ENCODE assay signal across 35 cellular contexts in the genomic region with DNA sequence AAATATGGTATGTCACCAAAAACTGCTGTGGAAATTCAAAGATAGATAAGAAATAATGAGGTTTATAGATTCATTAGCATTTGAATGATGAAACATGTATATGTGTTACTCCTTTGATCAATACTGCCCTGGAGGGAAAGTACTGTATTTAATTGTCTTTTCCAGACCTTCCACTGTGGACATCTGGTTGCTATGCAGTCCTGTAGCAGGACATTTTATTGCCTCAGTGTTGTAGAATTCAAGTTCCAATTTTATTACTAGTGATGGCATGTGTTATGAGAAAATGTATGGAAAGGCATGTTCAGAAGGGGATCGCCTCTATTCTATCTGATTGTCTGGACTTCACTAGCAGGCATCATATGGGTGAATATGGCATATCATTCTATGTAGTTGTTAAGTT.
A peak's percentile ranks its signal among the peaks of the same experiment; 100 is the strongest.
DNase-seq lines count a peak whose midpoint lies in the region; ATAC-seq and TF ChIP-seq lines count a peak whose summit lies in the region.
"Had no signal": no experiment of that assay in that cellular context is flagged by ENCODE, and none has a peak within 500 bp of the region (broad histone marks: within the 10 kb centered on the region; RNA-seq: fewer than 3 reads in every experiment).

No MANE protein-coding gene starts in this region.

- DNase-seq in NCI-H526 (lab: John Stamatoyannopoulos, UW) (peak; percentile 65 to 67), NCI-H526 treated with DMSO at 0.1 percent for 48 hours (lab: John Stamatoyannopoulos, UW) (peak; percentile 82), SK-N-SH (peak; percentile 27), coronary artery (ENCODE audit: low spot score) (no peak), left ventricle myocardium superior (no peak)
- DNase-seq in activated T-helper 1 cell treated with anti-CD3 and anti-CD28 coated beads, Interleukin-12 subunit alpha, Interleukin-12 subunit beta, Interleukin-2, Interleukin-4 antibody, amounts not matched to agents 30 ng/mL and 10 ng/mL and 1 ng/mL, durations not matched to agents 14 hours and 24 hours and 36 hours (ENCODE audit: low spot score), result no peak
- DNase-seq: 8988T; ACHN; AML-193; BE2C; C1 segment of cervical spinal cord; Caco-2; Calu3; CD4-positive, alpha-beta memory T cell; CD4-positive, alpha-beta T cell; CD4-positive, CD25-positive, alpha-beta regulatory T cell; CD8-positive, alpha-beta memory T cell; CD8-positive, alpha-beta T cell; COR-L47; DMS 273 treated with DMSO at 0.1 percent for 48 hours; DMS153; DMS53; DMS79; DMS79 treated with DMSO at 0.1 percent for 48 hours; DND-41; EL had no signal

- TF ChIP-seq EP300 in SK-N-SH (IDR thresholded peaks at IDR 0.05; ENCODE audit: borderline replicate concordance in 1 of 2, low read depth in 1 of 2, low read length in 1 of 2), result peak in 1 of 2 experiments; percentile 64; a peak in 1 of 4 replicates

- H3K4me2 ChIP-seq in SK-N-SH, result no peak overlapping the region
- H3K4me2 ChIP-seq: A549; BLaER1; BLaER1 treated with 17β-estradiol and CSF1 and Interleukin-3, amounts not matched to agents 10 nM and 100 nM had no signal

- no peak overlapping the region for H2AFZ ChIP-seq in SK-N-SH (ENCODE audit: low read depth)

- no peaks in the 10 kb centered on the region for H3K9me3 ChIP-seq in SK-N-SH
- H3K9me3 ChIP-seq: A549; BE2C; BLaER1; BLaER1 treated with 17β-estradiol and CSF1 and Interleukin-3, amounts not matched to agents 10 nM and 100 nM; Caco-2 had no signal

- TF ChIP-seq CTCF in SK-N-SH (IDR thresholded peaks at IDR 0.05), result no peak
- TF ChIP-seq CTCF in coronary artery (IDR thresholded peaks at IDR 0.05), result no peak

- H3K4me3 Mint-ChIP-seq in activated T-helper 1 cell treated with anti-CD3 and anti-CD28 coated beads, Interleukin-12 subunit alpha, Interleukin-12 subunit beta, Interleukin-2, Interleukin-4 antibody, amounts not matched to agents 30 ng/mL and 10 ng/mL and 1 ng/mL, durations not matched to agents 14 hours and 24 hours and 36 hours, result no peak overlapping the region
- H3K4me3 Mint-ChIP-seq: B cell; CD14-positive monocyte; CD4-positive, alpha-beta memory T cell; CD4-positive, alpha-beta T cell; CD4-positive, CD25-positive, alpha-beta regulatory T cell; CD8-positive, alpha-beta memory T cell; CD8-positive, alpha-beta T cell had no signal

- no peaks in the 10 kb centered on the region; a peak in 1 of 4 replicates for H3K4me1 ChIP-seq in SK-N-SH (ENCODE audit: control insufficient read depth in 1 of 2, insufficient read depth in 2 of 2, low read depth in 1 of 2, low read length in 1 of 2)
- H3K4me1 ChIP-seq: A549; BLaER1; BLaER1 treated with 17β-estradiol and CSF1 and Interleukin-3, amounts not matched to agents 10 nM and 100 nM; Caco-2 had no signal

- no peak overlapping the region for H3K27ac Mint-ChIP-seq in activated T-helper 1 cell treated with anti-CD3 and anti-CD28 coated beads, Interleukin-12 subunit alpha, Interleukin-12 subunit beta, Interleukin-2, Interleukin-4 antibody, amounts not matched to agents 30 ng/mL and 10 ng/mL and 1 ng/mL, durations not matched to agents 14 hours and 24 hours and 36 hours
- H3K27ac Mint-ChIP-seq: B cell; CD14-positive monocyte; CD4-positive, alpha-beta memory T cell; CD4-positive, alpha-beta T cell; CD4-positive, CD25-positive, alpha-beta regulatory T cell; CD8-positive, alpha-beta memory T cell; CD8-positive, alpha-beta T cell had no signal

- no peak; the same call in 1 of the 2 replicates for TF ChIP-seq RAD21 in SK-N-SH (IDR thresholded peaks at IDR 0.05; ENCODE audit: low read length)

- H3K27me3 Mint-ChIP-seq in activated T-helper 1 cell treated with anti-CD3 and anti-CD28 coated beads, Interleukin-12 subunit alpha, Interleukin-12 subunit beta, Interleukin-2, Interleukin-4 antibody, amounts not matched to agents 30 ng/mL and 10 ng/mL and 1 ng/mL, durations not matched to agents 14 hours and 24 hours and 36 hours (ENCODE audit: insufficient read depth), result no peaks in the 10 kb centered on the region
- H3K27me3 Mint-ChIP-seq: B cell; CD4-positive, alpha-beta memory T cell; CD4-positive, CD25-positive, alpha-beta regulatory T cell; CD8-positive, alpha-beta memory T cell had no signal

- H3K9me2 ChIP-seq in SK-N-SH, result no peaks in the 10 kb centered on the region

- H3K79me2 ChIP-seq in SK-N-SH (ENCODE audit: insufficient read depth), result no peaks in the 10 kb centered on the region

- H3K4me3 ChIP-seq in SK-N-SH (ENCODE audit: low read depth in 2 of 2, low read length in 1 of 2), result no peak overlapping the region
- no peak overlapping the region for H3K4me3 ChIP-seq in coronary artery
- H3K4me3 ChIP-seq: A549; BLaER1; BLaER1 treated with 17β-estradiol and CSF1 and Interleukin-3, amounts not matched to agents 10 nM and 100 nM had no signal

- no peak for ATAC-seq in SK-N-SH treated with all-trans-retinoic acid at 6 μM for 48 hours
- ATAC-seq in GM21526 (IDR thresholded peaks at IDR 0.05; ENCODE audit: low FRiP score, unreplicated experiment), result no peak
- no peak for ATAC-seq in left ventricle myocardium superior
- ATAC-seq: A549; CD8-positive, alpha-beta T cell had no signal

- intact Hi-C loops in activated T-helper 1 cell treated with anti-CD3 and anti-CD28 coated beads, Interleukin-12 subunit alpha, Interleukin-12 subunit beta, Interleukin-2, Interleukin-4 antibody, amounts not matched to agents 30 ng/mL and 10 ng/mL and 1 ng/mL, durations not matched to agents 14 hours and 24 hours and 36 hours (cut with micrococcal nuclease), result no loop called here
- intact Hi-C loops in left ventricle myocardium superior (cut with micrococcal nuclease), result no loop called here

- no peak overlapping the region for H3K27ac ChIP-seq in SK-N-SH (ENCODE audit: low read depth in 2 of 2, low read length in 1 of 2)
- no peak overlapping the region for H3K27ac ChIP-seq in coronary artery
- H3K27ac ChIP-seq: 22Rv1; A549; BLaER1; BLaER1 treated with 17β-estradiol and CSF1 and Interleukin-3, amounts not matched to agents 10 nM and 100 nM; C4-2B had no signal

- H3K36me3 Mint-ChIP-seq in activated T-helper 1 cell treated with anti-CD3 and anti-CD28 coated beads, Interleukin-12 subunit alpha, Interleukin-12 subunit beta, Interleukin-2, Interleukin-4 antibody, amounts not matched to agents 30 ng/mL and 10 ng/mL and 1 ng/mL, durations not matched to agents 14 hours and 24 hours and 36 hours (ENCODE audit: low read depth), result no peaks in the 10 kb centered on the region
- H3K36me3 Mint-ChIP-seq: CD14-positive monocyte; CD4-positive, alpha-beta memory T cell; CD4-positive, CD25-positive, alpha-beta regulatory T cell; CD8-positive, alpha-beta memory T cell; CD8-positive, alpha-beta T cell had no signal

- H3K9ac ChIP-seq in SK-N-SH, result no peak overlapping the region
- H3K9ac ChIP-seq: BLaER1; BLaER1 treated with 17β-estradiol and CSF1 and Interleukin-3, amounts not matched to agents 10 nM and 100 nM had no signal

- no peaks in the 10 kb centered on the region for H3K4me1 Mint-ChIP-seq in activated T-helper 1 cell treated with anti-CD3 and anti-CD28 coated beads, Interleukin-12 subunit alpha, Interleukin-12 subunit beta, Interleukin-2, Interleukin-4 antibody, amounts not matched to agents 30 ng/mL and 10 ng/mL and 1 ng/mL, durations not matched to agents 14 hours and 24 hours and 36 hours (ENCODE audit: low read depth)
- H3K4me1 Mint-ChIP-seq: B cell; CD4-positive, alpha-beta memory T cell; CD4-positive, CD25-positive, alpha-beta regulatory T cell; CD8-positive, alpha-beta memory T cell had no signal

- no peaks in the 10 kb centered on the region for H3K9me3 Mint-ChIP-seq in activated T-helper 1 cell treated with anti-CD3 and anti-CD28 coated beads, Interleukin-12 subunit alpha, Interleukin-12 subunit beta, Interleukin-2, Interleukin-4 antibody, amounts not matched to agents 30 ng/mL and 10 ng/mL and 1 ng/mL, durations not matched to agents 14 hours and 24 hours and 36 hours
- H3K9me3 Mint-ChIP-seq: CD4-positive, alpha-beta T cell had no signal

- POLR2A ChIA-PET in SK-N-SH (lab: Yijun Ruan, JAX), result no interaction called here

- no peaks in the 10 kb centered on the region for H3K27me3 ChIP-seq in SK-N-SH (ENCODE audit: insufficient read depth)
- H3K27me3 ChIP-seq: BE2C; BLaER1; BLaER1 treated with 17β-estradiol and CSF1 and Interleukin-3, amounts not matched to agents 10 nM and 100 nM had no signal

- CTCF ChIA-PET in SK-N-SH (lab: Yijun Ruan, JAX), result interaction anchor here (1.2 kb wide), 1 partner anchor 28 kb away, joined by 3 read pairs; no protein-coding TSS in a partner anchor

- WGBS in SK-N-SH (ENCODE audit: low lambda C conversion rate), result 33% methylated on average over 1 of the region's 1 CpG

- no peaks in the 10 kb centered on the region for H3K36me3 ChIP-seq in SK-N-SH (replicated peaks in 1 of 2; ENCODE audit: control insufficient read depth in 1 of 2, insufficient read depth in 2 of 2, low read length in 1 of 2)
- H3K36me3 ChIP-seq: BE2C; BLaER1; BLaER1 treated with 17β-estradiol and CSF1 and Interleukin-3, amounts not matched to agents 10 nM and 100 nM had no signal

- no peaks in the 10 kb centered on the region for H3F3A ChIP-seq in SK-N-SH (replicated peaks; ENCODE audit: insufficient read depth)

- no peaks in the 10 kb centered on the region for H4K20me1 ChIP-seq in SK-N-SH (ENCODE audit: insufficient read depth)
- H4K20me1 ChIP-seq: BLaER1; BLaER1 treated with 17β-estradiol and CSF1 and Interleukin-3, amounts not matched to agents 10 nM and 100 nM had no signal

TF ChIP-seq in SK-N-SH, 30 proteins besides CTCF, POLR2A, EP300 and RAD21 (continues in another document):
- no peak for TF ChIP-seq EZH2phosphoT487 (IDR thresholded peaks at IDR 0.05; ENCODE audit: borderline replicate concordance, low read depth)
- peak; percentile 82; the same call in 1 of the 2 replicates for TF ChIP-seq RCOR1 (IDR thresholded peaks at IDR 0.05; ENCODE audit: low read length)
- TF ChIP-seq TCF12 (IDR thresholded peaks at IDR 0.05), result no peak

TF ChIP-seq in SK-N-SH treated with all-trans-retinoic acid at 6 μM for 48 hours, 23 proteins besides CTCF, POLR2A, EP300 and RAD21:
- TF ChIP-seq ZNF8 (CRISPR knock-in tag; IDR thresholded peaks at IDR 0.05) (0 out of 2 replicates have a peak, but pooled peaks have one; percentile 30), ESRRG (CRISPR knock-in tag; IDR thresholded peaks at IDR 0.05) (no peak), TCF4 (CRISPR knock-in tag; IDR thresholded peaks at IDR 0.05; ENCODE audit: borderline replicate concordance) (peak; percentile 28; the same call in 1 of the 2 replicates), TOX (CRISPR knock-in tag; IDR thresholded peaks at IDR 0.05; ENCODE audit: borderline replicate concordance) (no peak), OSR1 (CRISPR knock-in tag; IDR thresholded peaks at IDR 0.05) (no peak)
- TF ChIP-seq, protein P1, sequence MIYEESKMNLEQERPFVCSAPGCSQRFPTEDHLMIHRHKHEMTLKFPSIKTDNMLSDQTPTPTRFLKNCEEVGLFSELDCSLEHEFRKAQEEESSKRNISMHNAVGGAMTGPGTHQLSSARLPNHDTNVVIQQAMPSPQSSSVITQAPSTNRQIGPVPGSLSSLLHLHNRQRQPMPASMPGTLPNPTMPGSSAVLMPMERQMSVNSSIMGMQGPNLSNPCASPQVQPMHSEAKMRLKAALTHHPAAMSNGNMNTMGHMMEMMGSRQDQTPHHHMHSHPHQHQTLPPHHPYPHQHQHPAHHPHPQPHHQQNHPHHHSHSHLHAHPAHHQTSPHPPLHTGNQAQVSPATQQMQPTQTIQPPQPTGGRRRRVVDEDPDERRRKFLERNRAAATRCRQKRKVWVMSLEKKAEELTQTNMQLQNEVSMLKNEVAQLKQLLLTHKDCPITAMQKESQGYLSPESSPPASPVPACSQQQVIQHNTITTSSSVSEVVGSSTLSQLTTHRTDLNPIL (CRISPR knock-in tag; IDR thresholded peaks at IDR 0.05; ENCODE audit: low read depth), result no peak

Comparison
In these comparisons a context has a peak if more than half of its experiments do, and no peak if none do; other contexts are left out.
1. DNase-seq: peak in NCI-H526 (2 of 2), NCI-H526 treated with DMSO at 0.1 percent for 48 hours (single experiment) and SK-N-SH (single experiment); none in coronary artery (single experiment), activated T-helper 1 cell treated with anti-CD3 and anti-CD28 coated beads, Interleukin-12 subunit alpha, Interleukin-12 subunit beta, Interleukin-2, Interleukin-4 antibody, amounts not matched to agents 30 ng/mL and 10 ng/mL and 1 ng/mL, durations not matched to agents 14 hours and 24 hours and 36 hours (single experiment) and left ventricle myocardium superior (single experiment).